In genomic region chr18:3799515-3799914, GRCh38 we compare ENCODE assay signal across 20 cellular contexts.
A peak's percentile ranks its signal among the peaks of the same experiment; 100 is the strongest.
DNase-seq lines count a peak whose midpoint lies in the region; ATAC-seq and TF ChIP-seq lines count a peak whose summit lies in the region.
"Had no signal": no experiment of that assay in that cellular context is flagged by ENCODE, and none has a peak within 500 bp of the region (broad histone marks: within the 10 kb centered on the region; RNA-seq: fewer than 3 reads in every experiment).

No MANE protein-coding gene starts in this region.

- H3K4me1 ChIP-seq in lower lobe of right lung, result no peaks in the 10 kb centered on the region
- H3K4me1 ChIP-seq: Caco-2, parathyroid adenoma had no signal

- H3K27ac Mint-ChIP-seq in WTC11, result no peak overlapping the region
- H3K27ac Mint-ChIP-seq: activated CD8-positive, alpha-beta T cell treated with anti-CD3 and anti-CD28 coated beads, Interleukin-2, amount 10 ng/mL, durations not matched to agents 7 days and 5 days; activated naive CD8-positive, alpha-beta T cell treated with anti-CD3 and anti-CD28 coated beads, Interleukin-2, amount 50 U/mL, for 24 hours; activated T-helper 1 cell treated with anti-CD3 and anti-CD28 coated beads, Interleukin-12 subunit alpha, Interleukin-12 subunit beta, Interleukin-2, Interleukin-4 antibody, amounts not matched to agents 30 ng/mL and 10 ng/mL and 1 ng/mL, durations not matched to agents 14 hours and 24 hours and 36 hours had no signal

- no peaks in the 10 kb centered on the region for H3K9me3 ChIP-seq in lower lobe of right lung
- H3K9me3 ChIP-seq: Caco-2 had no signal

- no peaks in the 10 kb centered on the region for H3K9me3 Mint-ChIP-seq in WTC11
- H3K9me3 Mint-ChIP-seq: activated naive CD8-positive, alpha-beta T cell treated with anti-CD3 and anti-CD28 coated beads, Interleukin-2, amount 50 U/mL, for 24 hours; activated T-helper 1 cell treated with anti-CD3 and anti-CD28 coated beads, Interleukin-12 subunit alpha, Interleukin-12 subunit beta, Interleukin-2, Interleukin-4 antibody, amounts not matched to agents 30 ng/mL and 10 ng/mL and 1 ng/mL, durations not matched to agents 14 hours and 24 hours and 36 hours had no signal

- ATAC-seq in WTC11 (peak; percentile 76), lower lobe of right lung (peak; percentile 67 to 83), GM19023 (IDR thresholded peaks at IDR 0.05; ENCODE audit: unreplicated experiment) (no peak)
- ATAC-seq: activated CD8-positive, alpha-beta T cell treated with anti-CD3 and anti-CD28 coated beads, Interleukin-2, amount 10 ng/mL, durations not matched to agents 7 days and 5 days; activated naive CD8-positive, alpha-beta T cell treated with anti-CD3 and anti-CD28 coated beads, Interleukin-2, amount 50 U/mL, for 24 hours; left colon had no signal

- CTCF ChIA-PET in WTC11 (lab: Charles Lee), result interaction anchor here (0.7 to 1.2 kb wide), 3 partner anchors 27 to 517 kb away, joined by 3 to 4 read pairs (median 3); no protein-coding TSS in a partner anchor
- CTCF ChIA-PET in RWPE1 (lab: Yijun Ruan, JAX), result no interaction called here

- no peak overlapping the region for H3K4me3 Mint-ChIP-seq in WTC11
- H3K4me3 Mint-ChIP-seq: activated CD8-positive, alpha-beta T cell treated with anti-CD3 and anti-CD28 coated beads, Interleukin-2, amount 10 ng/mL, durations not matched to agents 7 days and 5 days; activated naive CD8-positive, alpha-beta T cell treated with anti-CD3 and anti-CD28 coated beads, Interleukin-2, amount 50 U/mL, for 24 hours; activated T-helper 1 cell treated with anti-CD3 and anti-CD28 coated beads, Interleukin-12 subunit alpha, Interleukin-12 subunit beta, Interleukin-2, Interleukin-4 antibody, amounts not matched to agents 30 ng/mL and 10 ng/mL and 1 ng/mL, durations not matched to agents 14 hours and 24 hours and 36 hours had no signal

- intact Hi-C loops in lower lobe of right lung (cut with DNase I), result no loop called here

- H3K27ac ChIP-seq in lower lobe of right lung, result no peak overlapping the region
- no peak overlapping the region for H3K27ac ChIP-seq in RWPE1
- H3K27ac ChIP-seq: parathyroid adenoma had no signal

- TF ChIP-seq CTCF in WTC11 (IDR thresholded peaks at IDR 0.05) (no peak), lower lobe of right lung (IDR thresholded peaks at IDR 0.05) (no peak), RWPE1 (conservative IDR thresholded peaks at IDR 0.05; ENCODE audit: low read depth) (no peak)

- no peaks in the 10 kb centered on the region for H3K27me3 Mint-ChIP-seq in WTC11 (ENCODE audit: low read depth)

- DNase-seq in DMS79 treated with DMSO at 0.1 percent for 48 hours (lab: John Stamatoyannopoulos, UW) (peak; percentile 96), M059J (ENCODE audit: low read depth) (peak; percentile 7), WTC11 (ENCODE audit: low spot score) (no peak), lower lobe of right lung (no peak), RWPE1 (ENCODE audit: low spot score) (no peak), AG08395 (ENCODE audit: low spot score) (no peak)
- DNase-seq in stimulated activated CD4-positive, alpha-beta T cell treated with anti-CD3 and anti-CD28 coated beads, Interleukin-12 subunit alpha, Interleukin-12 subunit beta, amount 100 ng/mL, for 4 hours, result no peak
- DNase-seq: activated CD8-positive, alpha-beta T cell treated with anti-CD3 and anti-CD28 coated beads, Interleukin-2, amount 10 ng/mL, durations not matched to agents 7 days and 5 days; activated naive CD8-positive, alpha-beta T cell treated with anti-CD3 and anti-CD28 coated beads, Interleukin-2, amount 50 U/mL, for 24 hours; AML-193; Caco-2; effector CD4-positive, alpha-beta T cell; GF-D8; HCEC 1CT; left colon; stimulated activated CD4-positive, alpha-beta T cell treated with anti-CD3 and anti-CD28 coated beads, Interleukin-4, amount 100 ng/mL, for 4 hours; SW 1271 had no signal

- no peaks in the 10 kb centered on the region for H3K27me3 ChIP-seq in lower lobe of right lung (ENCODE audit: low read depth)

- POLR2A ChIA-PET in WTC11 (lab: Charles Lee), result interaction anchor here (0.6 kb wide), 1 partner anchor 239 kb away, joined by 3 read pairs; no protein-coding TSS in a partner anchor
- POLR2A ChIA-PET in RWPE1 (lab: Yijun Ruan, JAX; ENCODE audit: low non-redundant PET), result no interaction called here

- peaks cover 14% of the 10 kb centered on the region for H3K4me1 Mint-ChIP-seq in WTC11

- H3K36me3 Mint-ChIP-seq in WTC11, result no peaks in the 10 kb centered on the region

- H3K4me3 ChIP-seq in lower lobe of right lung, result no peak overlapping the region

- no peaks in the 10 kb centered on the region for H3K36me3 ChIP-seq in lower lobe of right lung

TF ChIP-seq in WTC11, 78 proteins besides CTCF, POLR2A, EP300 and RAD21 (continues in another document):
- TF ChIP-seq ZNF425 (CRISPR knock-in tag; conservative IDR thresholded peaks at IDR 0.05) (no peak), ZNF281 (CRISPR knock-in tag; IDR thresholded peaks at IDR 0.05) (no peak), E2F5 (CRISPR knock-in tag; IDR thresholded peaks at IDR 0.05) (no peak), CDX4 (CRISPR knock-in tag; IDR thresholded peaks at IDR 0.05; ENCODE audit: borderline replicate concordance) (no peak), AR (CRISPR knock-in tag; IDR thresholded peaks at IDR 0.05) (no peak)

Comparison
In these comparisons a context has a peak if more than half of its experiments do, and no peak if none do; other contexts are left out.
1. DNase-seq: peak in DMS79 treated with DMSO at 0.1 percent for 48 hours (single experiment) and M059J (single experiment); none in WTC11 (single experiment), lower lobe of right lung (single experiment), RWPE1 (single experiment), AG08395 (single experiment) and stimulated activated CD4-positive, alpha-beta T cell treated with anti-CD3 and anti-CD28 coated beads, Interleukin-12 subunit alpha, Interleukin-12 subunit beta, amount 100 ng/mL, for 4 hours (single experiment).